12 cellular contexts compared by ENCODE assay signal in genomic region chr7:7972927-7973594, GRCh38. TPM values are rescaled to one million over a fixed set of nuclear protein-coding genes. Genes with fewer than 3 reads are reported as not detected.
DNase-seq lines count a peak whose midpoint lies in the region; ATAC-seq and TF ChIP-seq lines count a peak whose summit lies in the region.
"Had no signal": no experiment of that assay in that cellular context is flagged by ENCODE, and none has a peak within 500 bp of the region (broad histone marks: within the 10 kb centered on the region; RNA-seq: fewer than 3 reads in every experiment).

No MANE protein-coding gene starts in this region.

- H3K36me3 ChIP-seq in CD8-positive, alpha-beta T cell (ENCODE audit: insufficient read depth, low read length), result no peaks in the 10 kb centered on the region
- H3K36me3 ChIP-seq in GM23248 (ENCODE audit: low read depth) (no peaks in the 10 kb centered on the region), neuronal stem cell (replicated peaks in 1 of 2; ENCODE audit: control insufficient read depth in 2 of 2, insufficient read depth in 2 of 2, low read length in 2 of 2) (no peaks in the 10 kb centered on the region)
- H3K36me3 ChIP-seq: cardiac muscle cell, prostate gland, tibial artery had no signal

- in situ Hi-C loops in GM23248 (cut with MboI), result no loop called here

- no peak overlapping the region for H3K23ac ChIP-seq in neuronal stem cell (ENCODE audit: low read depth, low read length, poor library complexity)

- peak overlapping the region; percentile 42 for H3K27ac Mint-ChIP-seq in CD8-positive, alpha-beta T cell
- H3K27ac Mint-ChIP-seq in activated CD8-positive, alpha-beta T cell treated with anti-CD3 and anti-CD28 coated beads for 36 hours, result peak overlapping the region; percentile 46
- peak overlapping the region in 4 of 10 donors; percentile 7 to 37 (median 30) for H3K27ac Mint-ChIP-seq in naive thymus-derived CD8-positive, alpha-beta T cell

- POLR2A ChIA-PET in CD8-positive, alpha-beta T cell (lab: Charles Lee), result interaction anchor here (0.6 to 1.5 kb wide), 3 partner anchors 141 to 290 kb away, joined by 3 to 5 read pairs (median 4); no protein-coding TSS in a partner anchor
- POLR2A ChIA-PET in activated CD8-positive, alpha-beta T cell treated with anti-CD3 and anti-CD28 coated beads for 36 hours (lab: Charles Lee), result interaction anchor here (0.6 kb wide), 2 partner anchors 172 to 343 kb away, joined by 4 to 5 read pairs; no protein-coding TSS in a partner anchor
- POLR2A ChIA-PET in naive thymus-derived CD8-positive, alpha-beta T cell (lab: Charles Lee), result interaction anchor here (0.9 kb wide), 1 partner anchor 332 kb away, joined by 3 read pairs; the partner anchor contains the start of gene UMAD1

- H3K4me2 ChIP-seq in GM23248 (ENCODE audit: unreplicated experiment) (no peak overlapping the region), neuronal stem cell (ENCODE audit: insufficient read depth, low read length, poor library complexity, severe bottlenecking) (no peak overlapping the region)

- H3K4me3 ChIP-seq in CD8-positive, alpha-beta T cell (ENCODE audit: low read depth, low read length), result no peak overlapping the region
- H3K4me3 ChIP-seq in GM23248 (no peak overlapping the region), neuronal stem cell (ENCODE audit: low read length in 2 of 2) (no peak overlapping the region)
- H3K4me3 ChIP-seq: cardiac muscle cell, prostate gland had no signal

- H3K79me2 ChIP-seq in GM23248 (ENCODE audit: insufficient read depth), result peaks cover 34% of the 10 kb centered on the region; the same call in 1 of the 2 replicates

- H4K8ac ChIP-seq in neuronal stem cell (ENCODE audit: low read depth, low read length), result no peak overlapping the region

- H2BK120ac ChIP-seq in neuronal stem cell (ENCODE audit: low read depth, low read length), result no peak overlapping the region

- no peak overlapping the region for H2BK5ac ChIP-seq in neuronal stem cell (ENCODE audit: low read length)

- peaks cover 48% of the 10 kb centered on the region for H3K4me1 Mint-ChIP-seq in CD8-positive, alpha-beta T cell (ENCODE audit: low read depth)
- peaks cover 42% of the 10 kb centered on the region for H3K4me1 Mint-ChIP-seq in activated CD8-positive, alpha-beta T cell treated with anti-CD3 and anti-CD28 coated beads for 36 hours (ENCODE audit: low read depth)
- peaks cover 14 to 52% (median 43%) of the 10 kb centered on the region in 4 donors for H3K4me1 Mint-ChIP-seq in naive thymus-derived CD8-positive, alpha-beta T cell

- TF ChIP-seq CTCF in CD8-positive, alpha-beta T cell (IDR thresholded peaks at IDR 0.05), result no peak
- no peak for TF ChIP-seq CTCF in activated CD8-positive, alpha-beta T cell treated with anti-CD3 and anti-CD28 coated beads for 36 hours (IDR thresholded peaks at IDR 0.05)

- no peaks in the 10 kb centered on the region for H3K27me3 Mint-ChIP-seq in CD8-positive, alpha-beta T cell (ENCODE audit: low read depth)
- no peaks in the 10 kb centered on the region for H3K27me3 Mint-ChIP-seq in activated CD8-positive, alpha-beta T cell treated with anti-CD3 and anti-CD28 coated beads for 36 hours
- no peaks in the 10 kb centered on the region for H3K27me3 Mint-ChIP-seq in naive thymus-derived CD8-positive, alpha-beta T cell

- no peak overlapping the region for H3K27ac ChIP-seq in CD8-positive, alpha-beta T cell (ENCODE audit: low read depth, low read length)
- H3K27ac ChIP-seq in GM23248 (no peak overlapping the region), neuronal stem cell (replicated peaks; ENCODE audit: low read length) (no peak overlapping the region)
- H3K27ac ChIP-seq: cardiac muscle cell, prostate gland, tibial artery had no signal

- no peaks in the 10 kb centered on the region for H3K27me3 ChIP-seq in CD8-positive, alpha-beta T cell (ENCODE audit: insufficient read depth, low read length)
- H3K27me3 ChIP-seq in GM23248 (replicated peaks; ENCODE audit: insufficient read depth) (no peaks in the 10 kb centered on the region), neuronal stem cell (ENCODE audit: control insufficient read depth in 3 of 3, insufficient read depth in 3 of 3, low read depth in 1 of 3, low read length in 3 of 3) (no peaks in the 10 kb centered on the region)
- H3K27me3 ChIP-seq: cardiac muscle cell, tibial artery had no signal

- H2BK12ac ChIP-seq in neuronal stem cell (ENCODE audit: low read length), result no peak overlapping the region

- DNase-seq in CD8-positive, alpha-beta T cell, result no peak
- DNase-seq in GM23248 (no peak), neuronal stem cell (ENCODE audit: low spot score) (no peak), 8988T (no peak)
- DNase-seq in activated CD8-positive, alpha-beta T cell treated with anti-CD3 and anti-CD28 coated beads for 36 hours, result no peak
- DNase-seq in naive thymus-derived CD8-positive, alpha-beta T cell, result no peak
- DNase-seq: DMS153, NCI-H187, tibial artery had no signal

- CTCF ChIA-PET in CD8-positive, alpha-beta T cell (lab: Charles Lee), result no interaction called here
- CTCF ChIA-PET in activated CD8-positive, alpha-beta T cell treated with anti-CD3 and anti-CD28 coated beads for 36 hours (lab: Charles Lee), result interaction anchor here (0.6 to 1.6 kb wide), 6 partner anchors 18 to 241 kb away, joined by 3 to 4 read pairs (median 3); no protein-coding TSS in a partner anchor

- no peak overlapping the region for H2AK5ac ChIP-seq in neuronal stem cell (ENCODE audit: low read depth, low read length)

- peaks cover 3% of the 10 kb centered on the region; the same call in 1 of the 2 replicates for H3F3A ChIP-seq in GM23248 (ENCODE audit: insufficient read depth)

- no peak overlapping the region for H4K91ac ChIP-seq in neuronal stem cell (ENCODE audit: low read depth, low read length, poor library complexity)

- no peak overlapping the region for H3K9ac ChIP-seq in GM23248
- H3K9ac ChIP-seq in neuronal stem cell (ENCODE audit: low read depth, low read length, poor library complexity), result no peak overlapping the region

- ATAC-seq in CD8-positive, alpha-beta T cell, result no peak
- no peak for ATAC-seq in activated CD8-positive, alpha-beta T cell treated with anti-CD3 and anti-CD28 coated beads for 36 hours
- ATAC-seq in naive thymus-derived CD8-positive, alpha-beta T cell, result no peak
- ATAC-seq in esophagus mucosa, result no peak

- H2BK15ac ChIP-seq in neuronal stem cell (ENCODE audit: low read length), result no peak overlapping the region

- H3K9me3 Mint-ChIP-seq in CD8-positive, alpha-beta T cell, result no peaks in the 10 kb centered on the region
- H3K9me3 Mint-ChIP-seq in activated CD8-positive, alpha-beta T cell treated with anti-CD3 and anti-CD28 coated beads for 36 hours, result no peaks in the 10 kb centered on the region
- no peaks in the 10 kb centered on the region for H3K9me3 Mint-ChIP-seq in naive thymus-derived CD8-positive, alpha-beta T cell

- peaks cover 4% of the 10 kb centered on the region for H3K36me3 Mint-ChIP-seq in CD8-positive, alpha-beta T cell
- H3K36me3 Mint-ChIP-seq in activated CD8-positive, alpha-beta T cell treated with anti-CD3 and anti-CD28 coated beads for 36 hours (ENCODE audit: low read depth), result no peaks in the 10 kb centered on the region
- H3K36me3 Mint-ChIP-seq in naive thymus-derived CD8-positive, alpha-beta T cell, result no peaks in the 10 kb centered on the region

- peak overlapping the region; percentile 69 for H3K4me3 Mint-ChIP-seq in CD8-positive, alpha-beta T cell
- peak overlapping the region; percentile 65 for H3K4me3 Mint-ChIP-seq in activated CD8-positive, alpha-beta T cell treated with anti-CD3 and anti-CD28 coated beads for 36 hours
- H3K4me3 Mint-ChIP-seq in naive thymus-derived CD8-positive, alpha-beta T cell, result peak overlapping the region in 8 of 10 donors; percentile 5 to 70 (median 52)

- 54 to 57% methylated on average over 2 of the region's 2 CpGs for WGBS in GM23248 (ENCODE audit: low coverage in 1 of 2, low lambda C conversion rate in 2 of 2, missing lambda C conversion rate in 2 of 2), 2 experiments
- WGBS in neuronal stem cell (ENCODE audit: extremely low coverage in 2 of 2, insufficient read length in 2 of 2, insufficient replicate concordance in 1 of 2), 2 donors, result no CpG with 5 or more reads among the region's 2 CpGs

- H3K9me3 ChIP-seq in CD8-positive, alpha-beta T cell (ENCODE audit: low read length), result no peaks in the 10 kb centered on the region
- H3K9me3 ChIP-seq in GM23248 (ENCODE audit: low read depth), result no peaks in the 10 kb centered on the region
- no peaks in the 10 kb centered on the region for H3K9me3 ChIP-seq in neuronal stem cell (replicated peaks in 1 of 2; ENCODE audit: control insufficient read depth in 2 of 2, insufficient read depth in 1 of 2, low read depth in 1 of 2, low read length in 2 of 2)
- H3K9me3 ChIP-seq: prostate gland, tibial artery had no signal

- H3K4me1 ChIP-seq in CD8-positive, alpha-beta T cell (ENCODE audit: insufficient read depth, low read length), result peaks cover 38% of the 10 kb centered on the region
- peaks cover 7% of the 10 kb centered on the region; the same call in 1 of the 2 replicates for H3K4me1 ChIP-seq in GM23248 (ENCODE audit: insufficient read depth)
- peaks cover 0 to 19% of the 10 kb centered on the region in 2 donors for H3K4me1 ChIP-seq in neuronal stem cell (ENCODE audit: control insufficient read depth in 2 of 2, insufficient read depth in 1 of 2, low read depth in 1 of 2, low read length in 2 of 2)
- H3K4me1 ChIP-seq: prostate gland had no signal

- peak overlapping the region; percentile 52 for H2AFZ ChIP-seq in GM23248
- no peak overlapping the region for H2AFZ ChIP-seq in neuronal stem cell (ENCODE audit: low read length)

- no peak overlapping the region for H3K4ac ChIP-seq in neuronal stem cell (ENCODE audit: low read length)

- no peaks in the 10 kb centered on the region for H4K20me1 ChIP-seq in GM23248 (ENCODE audit: insufficient read depth)

- intact Hi-C loops in CD8-positive, alpha-beta T cell (cut with DNase I, micrococcal nuclease), result loop anchor here (5.0 kb wide), 4 partner anchors 44 to 401 kb away; no protein-coding TSS in a partner anchor
- intact Hi-C loops in activated CD8-positive, alpha-beta T cell treated with anti-CD3 and anti-CD28 coated beads for 36 hours (cut with micrococcal nuclease), result loop anchor here (5.0 kb wide), 2 partner anchors 154 to 291 kb away; no protein-coding TSS in a partner anchor

- no peak overlapping the region for H3K14ac ChIP-seq in neuronal stem cell (ENCODE audit: low read length)

- H3K79me1 ChIP-seq in neuronal stem cell (ENCODE audit: low read depth, low read length), result peaks cover 4% of the 10 kb centered on the region

- H3K18ac ChIP-seq in neuronal stem cell (ENCODE audit: low read length), result no peak overlapping the region

- no peaks in the 10 kb centered on the region for H3K9me2 ChIP-seq in GM23248 (ENCODE audit: insufficient read depth)

RNA-seq across cellular contexts. Expression of gene GLCCI1, which starts 4.5 kb away (rescaled TPM):
- total RNA-seq in CD8-positive, alpha-beta T cell, result 10 to 100 TPM; 21.8 to 23.6 TPM
- 1.6 and 3.0 TPM in 2 replicates for total RNA-seq in GM23248 (2014; rRNA removed; shearing (Covaris generic))
- polyA plus RNA-seq in GM23248 (2016; fragmentation: Nextera tagmentation; extraction: Ambion mirVana), result 0.98 and 2.5 TPM in 2 replicates
- 10 to 100 TPM; 11.3 to 13.0 TPM for total RNA-seq in activated CD8-positive, alpha-beta T cell treated with anti-CD3 and anti-CD28 coated beads for 36 hours
- total RNA-seq in naive thymus-derived CD8-positive, alpha-beta T cell, result 10 to 100 TPM; 31.5 to 33.2 TPM
- 10 to 100 TPM in 2 of 3 donors, 1 to 10 TPM in 1; 9.0 to 30.8 (median 14.7) TPM for polyA plus RNA-seq in naive thymus-derived CD8-positive, alpha-beta T cell
- 2.7 TPM for total RNA-seq in esophagus mucosa
- polyA plus RNA-seq in neuronal stem cell (2013, experiment 1 of 2), result 56.0 TPM
- polyA plus RNA-seq in neuronal stem cell (2013, experiment 2 of 2), result 57.5 TPM
